Comparison of ENCODE assay signal across 9 cellular contexts in the genomic region with DNA sequence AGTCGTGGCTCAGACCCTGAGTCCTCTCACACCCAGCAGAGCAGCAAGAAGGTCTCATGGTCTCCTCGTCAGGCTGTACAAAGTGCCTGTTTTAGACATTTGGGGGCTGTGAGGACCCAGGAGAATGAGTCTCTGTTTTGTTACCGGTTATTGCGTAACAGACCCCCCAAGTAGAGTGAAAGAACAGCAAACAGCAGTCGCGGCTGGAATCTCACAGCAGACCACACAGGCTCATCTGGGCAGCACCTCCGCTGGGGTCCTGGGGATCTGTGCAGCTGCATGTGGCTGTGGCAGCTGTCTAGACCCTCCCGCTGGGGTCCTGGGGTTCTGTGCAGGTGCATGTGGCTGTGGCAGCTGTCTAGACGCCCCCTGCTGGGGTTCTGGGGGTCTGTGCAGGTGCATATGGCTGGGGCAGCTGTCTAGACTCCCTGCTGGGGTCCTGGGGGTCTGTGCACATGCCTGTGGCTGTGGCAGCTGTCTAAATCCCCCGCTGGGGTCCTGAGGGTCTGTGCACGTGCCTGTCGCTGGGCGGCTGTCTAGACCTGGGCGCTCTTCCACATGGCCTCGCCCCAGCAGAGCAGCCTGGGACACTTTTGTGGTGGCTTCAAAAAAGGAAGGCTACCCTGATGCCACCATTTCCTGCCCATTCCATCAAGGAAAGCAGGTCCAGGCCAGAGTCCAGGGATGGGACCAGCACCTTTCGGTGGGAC. TPM values are rescaled to one million over a fixed set of nuclear protein-coding genes. Genes with fewer than 3 reads are reported as not detected.
DNase-seq lines count a peak whose midpoint lies in the region; ATAC-seq and TF ChIP-seq lines count a peak whose summit lies in the region.
"Had no signal": no experiment of that assay in that cellular context is flagged by ENCODE, and none has a peak within 500 bp of the region (broad histone marks: within the 10 kb centered on the region; RNA-seq: fewer than 3 reads in every experiment).

No MANE protein-coding gene starts in this region.

- no peak for ATAC-seq in CD4-positive, alpha-beta T cell (ENCODE audit: poor library complexity)
- no peak for ATAC-seq in GM18517 (IDR thresholded peaks at IDR 0.05; ENCODE audit: unreplicated experiment)
- ATAC-seq in aorta (ENCODE audit: low FRiP score): no peak

- no peak overlapping the region for H3K27ac ChIP-seq in CD4-positive, alpha-beta T cell (ENCODE audit: low read depth, low read length)
- H3K27ac ChIP-seq in mucosa of rectum (ENCODE audit: low read depth in 2 of 2, low read length in 2 of 2): peak overlapping the region; percentile 48 to 71
- H3K27ac ChIP-seq in aorta (ENCODE audit: low read depth in 1 of 2, low read length in 2 of 2): no peak overlapping the region

- H3K4me1 ChIP-seq in mucosa of rectum (ENCODE audit: control insufficient read depth in 2 of 2, insufficient read depth in 2 of 2, low read length in 2 of 2) (peaks cover 11 to 31% of the 10 kb centered on the region in 2 donors), aorta (ENCODE audit: control insufficient read depth in 1 of 2, insufficient read depth in 2 of 2, low read length in 2 of 2) (no peaks in the 10 kb centered on the region)

- WGBS in aorta, 2 donors: 85% methylated on average over 16 of the region's 16 CpGs

- H3K4me3 ChIP-seq in GM12875 (ENCODE audit: low read depth, low read length): no peak overlapping the region
- H3K4me3 ChIP-seq in WI38 (ENCODE audit: low read depth, low read length): no peak overlapping the region
- no peak overlapping the region for H3K4me3 ChIP-seq in mucosa of rectum (ENCODE audit: low read length in 2 of 2)
- no peak overlapping the region for H3K4me3 ChIP-seq in aorta (ENCODE audit: low read length in 2 of 2)

- no peaks in the 10 kb centered on the region for H3K27me3 Mint-ChIP-seq in CD4-positive, alpha-beta T cell
- H3K27me3 Mint-ChIP-seq: activated T-cell treated with anti-CD3 and anti-CD28 coated beads, Interleukin-2, amount 50 U/mL, for 24 hours had no signal

- H3K9me3 Mint-ChIP-seq in CD4-positive, alpha-beta T cell: no peaks in the 10 kb centered on the region
- H3K9me3 Mint-ChIP-seq: activated T-cell treated with anti-CD3 and anti-CD28 coated beads, Interleukin-2, amount 50 U/mL, for 24 hours had no signal

- CTCF ChIA-PET in CD4-positive, alpha-beta T cell (lab: Charles Lee): no interaction called here

- H3K4me3 Mint-ChIP-seq in CD4-positive, alpha-beta T cell: no peak overlapping the region
- H3K4me3 Mint-ChIP-seq: activated T-cell treated with anti-CD3 and anti-CD28 coated beads, Interleukin-2, amount 50 U/mL, for 24 hours had no signal

- no peak overlapping the region for H3K27ac Mint-ChIP-seq in CD4-positive, alpha-beta T cell
- H3K27ac Mint-ChIP-seq: activated T-cell treated with anti-CD3 and anti-CD28 coated beads, Interleukin-2, amount 50 U/mL, for 24 hours had no signal

- H3K4me1 Mint-ChIP-seq in CD4-positive, alpha-beta T cell (ENCODE audit: low read depth): no peaks in the 10 kb centered on the region

- peak; percentile 28 for TF ChIP-seq CTCF in CD4-positive, alpha-beta T cell (IDR thresholded peaks at IDR 0.05)
- TF ChIP-seq CTCF in GM12875 (IDR thresholded peaks at IDR 0.05; ENCODE audit: borderline replicate concordance, insufficient read depth, low read depth, low read length) (peak; percentile 57; the same call in 1 of the 2 replicates), WI38 (IDR thresholded peaks at IDR 0.05; ENCODE audit: low read depth, low read length) (peak; percentile 16; the same call in 1 of the 2 replicates)

- DNase-seq in CD4-positive, alpha-beta T cell: no peak
- DNase-seq in SIG-M5 (lab: John Stamatoyannopoulos, UW) (no peak), OCI-M1 (lab: John Stamatoyannopoulos, UW) (no peak), aorta (no peak)
- DNase-seq: activated T-cell treated with anti-CD3 and anti-CD28 coated beads, Interleukin-2, amount 50 U/mL, for 24 hours had no signal

- POLR2A ChIA-PET in CD4-positive, alpha-beta T cell (lab: Charles Lee): no interaction called here

- no peaks in the 10 kb centered on the region for H3K27me3 ChIP-seq in CD4-positive, alpha-beta T cell (ENCODE audit: control insufficient read depth, insufficient read depth, low read length)
- H3K27me3 ChIP-seq in mucosa of rectum (ENCODE audit: control insufficient read depth in 2 of 2, insufficient read depth in 2 of 2, low read length in 2 of 2) (no peaks in the 10 kb centered on the region), aorta (ENCODE audit: control insufficient read depth in 1 of 2, insufficient read depth in 2 of 2, low read length in 1 of 2) (no peaks in the 10 kb centered on the region)

- H3K9me3 ChIP-seq in CD4-positive, alpha-beta T cell (ENCODE audit: control insufficient read depth, low read length): no peaks in the 10 kb centered on the region
- H3K9me3 ChIP-seq in mucosa of rectum (ENCODE audit: control insufficient read depth in 2 of 2, low read length in 2 of 2) (no peaks in the 10 kb centered on the region), aorta (ENCODE audit: control insufficient read depth, low read length) (no peaks in the 10 kb centered on the region)

- H3K36me3 Mint-ChIP-seq in CD4-positive, alpha-beta T cell (ENCODE audit: low read depth): peaks cover 38% of the 10 kb centered on the region

- H3K9ac ChIP-seq in mucosa of rectum (ENCODE audit: low read depth in 1 of 2, low read length in 2 of 2): no peak overlapping the region

- intact Hi-C loops in CD4-positive, alpha-beta T cell (cut with DNase I, micrococcal nuclease): no loop called here
- intact Hi-C loops in aorta (cut with DNase I): no loop called here

- H3K36me3 ChIP-seq in mucosa of rectum (ENCODE audit: control insufficient read depth in 2 of 2, insufficient read depth in 2 of 2, low read length in 2 of 2) (peaks cover 56 to 78% of the 10 kb centered on the region in 2 donors), aorta (ENCODE audit: control insufficient read depth in 1 of 2, insufficient read depth in 2 of 2, low read length in 1 of 2) (peaks cover 4 to 5% of the 10 kb centered on the region in 2 donors)

RNA-seq across cellular contexts. Expression of a gene that starts 24.7 kb away (rescaled TPM):
- 10 to 100 TPM; 78.5 to 85.1 TPM for total RNA-seq in CD4-positive, alpha-beta T cell
- total RNA-seq in aorta: 10 to 100 TPM; 68.8 to 69.8 TPM
- polyA plus RNA-seq in aorta: 100 to 1,000 TPM in 1 of 2 donors, 10 to 100 TPM in 1; 25.5 to 111 TPM

RNA-seq across cellular contexts. Expression of a gene that starts 27.7 kb away (rescaled TPM):
- 10 to 100 TPM; 26.3 to 27.5 TPM for total RNA-seq in CD4-positive, alpha-beta T cell
- total RNA-seq in aorta: 10 to 100 TPM; 92.8 to 95.2 TPM
- polyA plus RNA-seq in aorta: 100 to 1,000 TPM in 1 of 2 donors, 10 to 100 TPM in 1; 37.9 to 143 TPM

Comparison
In these comparisons a context has a peak if more than half of its experiments do, and no peak if none do; other contexts are left out.
1. H3K27ac ChIP-seq: peak in mucosa of rectum (2 of 2); none in CD4-positive, alpha-beta T cell (single experiment) and aorta (0 of 2).
2. Peak in every context shown above with its lines, with median percentiles within 50 percentile points of each other: CTCF ChIP-seq.